30 cellular contexts compared by ENCODE assay signal in the genomic region with DNA sequence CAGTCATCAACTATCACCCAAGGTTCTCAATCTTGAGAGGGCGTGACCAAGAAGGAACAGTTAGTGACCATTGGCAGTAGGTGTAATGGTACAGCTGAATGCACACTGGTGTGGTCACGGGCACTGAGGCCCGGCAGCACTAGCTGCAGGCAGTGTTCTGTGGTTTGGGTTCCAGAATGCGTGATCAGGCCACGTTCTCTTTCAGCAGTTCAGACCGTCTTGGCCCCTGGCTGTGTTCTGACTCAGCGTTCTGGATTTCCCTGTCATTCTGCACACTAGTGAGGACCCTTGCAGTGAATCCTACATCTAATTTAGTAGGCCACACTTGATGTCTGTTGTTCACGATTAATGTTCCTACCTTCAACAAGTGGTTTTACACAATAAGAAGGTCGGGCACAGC.
"Had no signal": no experiment of that assay in that cellular context is flagged by ENCODE, and none has a peak within 500 bp of the region (broad histone marks: within the 10 kb centered on the region; RNA-seq: fewer than 3 reads in every experiment).

No MANE protein-coding gene starts in this region.

- H3K27ac ChIP-seq: ascending aorta, breast epithelium, cardiac muscle cell, colonic mucosa, epithelial cell of prostate, foreskin keratinocyte, gastrocnemius medialis, heart left ventricle had no signal

- H3K27me3 ChIP-seq: ascending aorta, breast epithelium, cardiac muscle cell, colonic mucosa, foreskin keratinocyte, gastrocnemius medialis, heart left ventricle had no signal

- H3K36me3 ChIP-seq: ascending aorta, breast epithelium, cardiac muscle cell, colonic mucosa, gastrocnemius medialis, heart left ventricle had no signal

- H3K9me3 ChIP-seq: ascending aorta, breast epithelium, colonic mucosa, gastrocnemius medialis had no signal

- H3K4me1 ChIP-seq: ascending aorta, breast epithelium, colonic mucosa, foreskin keratinocyte had no signal

- H3K4me3 ChIP-seq: ascending aorta, breast epithelium, cardiac muscle cell, colonic mucosa, gastrocnemius medialis, heart left ventricle had no signal

- DNase-seq: activated CD4-positive, alpha-beta memory T cell treated with anti-CD3 and anti-CD28 coated beads for 36 hours; activated CD4-positive, alpha-beta T cell treated with anti-CD3 and anti-CD28 coated beads for 36 hours; activated CD4-positive, alpha-beta T cell treated with anti-CD3 and anti-CD28 coated beads, Interleukin-2, amount 10 ng/mL, durations not matched to agents 24 days and 14 days; activated CD4-positive, CD25-positive, alpha-beta regulatory T cell; activated CD4-positive, CD25-positive, alpha-beta regulatory T cell treated with anti-CD3 and anti-CD28 coated beads, Interleukin-2, amount 50 U/mL, for 72 hours; activated CD8-positive, alpha-beta memory T cell treated with anti-CD3 and anti-CD28 coated beads, Interleukin-2, amount 50 U/mL, for 48 hours; activated CD8-positive, alpha-beta T cell treated with anti-CD3 and anti-CD28 coated beads, Interleukin-2, amount 10 ng/mL, durations not matched to agents 7 days and 5 days; activated gamma-delta T cell; activated naive CD4-positive, alpha-beta T cell; activated naive CD4-positive, alpha-beta T cell treated with anti-CD3 and anti-CD28 coated beads, Interleukin-2, amount 10 ng/mL, durations not matched to agents 7 days and 5 days; activated naive CD8-positive, alpha-beta T cell treated with anti-CD3 and anti-CD28 coated beads, Interleukin-2, amount 10 ng/mL, durations not matched to agents 7 days and 5 days; activated T-cell treated with anti-CD3 and anti-CD28 coated beads for 4 hours; activated T-cell treated with anti-CD3 and anti-CD28 coated beads, Interleukin-2, amount 50 U/mL, for 24 hours; activated T-cell treated with anti-CD3 and anti-CD28 coated beads, Interleukin-2, amount 50 U/mL, for 72 hours; central memory CD4-positive, alpha-beta T cell; cerebellar nuclear complex; colonic mucosa; effector CD8-positive, alpha-beta T cell; foreskin keratinocyte; gastrocnemius medialis; glutamatergic neuron; heart left ventricle; T-helper 17 cell; T1000 had no signal

- ATAC-seq: activated CD4-positive, alpha-beta T cell treated with anti-CD3 and anti-CD28 coated beads for 36 hours; activated CD8-positive, alpha-beta T cell treated with anti-CD3 and anti-CD28 coated beads, Interleukin-2, amount 10 ng/mL, durations not matched to agents 7 days and 5 days; activated naive CD4-positive, alpha-beta T cell treated with anti-CD3 and anti-CD28 coated beads, Interleukin-2, amount 50 U/mL, for 72 hours; activated T-cell treated with anti-CD3 and anti-CD28 coated beads, Interleukin-2, amount 50 U/mL, for 72 hours; esophagus mucosa; foreskin keratinocyte; gastrocnemius medialis; heart left ventricle; T-helper 17 cell had no signal
